Comparison of ENCODE assay signal across 1 cellular context in genomic region chr12:51025748-51026654, GRCh38.
TF ChIP-seq lines count a peak whose summit lies in the region.

SLC11A2 (minus strand) TSS chr12:51026384; CDS start chr12:51010728, 15,656 bp downstream.

TF ChIP-seq in GM12878, 131 proteins besides CTCF, POLR2A, EP300 and RAD21 (continued from another document):
- TF ChIP-seq, protein P1, sequence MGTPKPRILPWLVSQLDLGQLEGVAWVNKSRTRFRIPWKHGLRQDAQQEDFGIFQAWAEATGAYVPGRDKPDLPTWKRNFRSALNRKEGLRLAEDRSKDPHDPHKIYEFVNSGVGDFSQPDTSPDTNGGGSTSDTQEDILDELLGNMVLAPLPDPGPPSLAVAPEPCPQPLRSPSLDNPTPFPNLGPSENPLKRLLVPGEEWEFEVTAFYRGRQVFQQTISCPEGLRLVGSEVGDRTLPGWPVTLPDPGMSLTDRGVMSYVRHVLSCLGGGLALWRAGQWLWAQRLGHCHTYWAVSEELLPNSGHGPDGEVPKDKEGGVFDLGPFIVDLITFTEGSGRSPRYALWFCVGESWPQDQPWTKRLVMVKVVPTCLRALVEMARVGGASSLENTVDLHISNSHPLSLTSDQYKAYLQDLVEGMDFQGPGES (IDR thresholded peaks at IDR 0.05) = peak; percentile 78
- TF ChIP-seq RBBP5 (conservative IDR thresholded peaks at IDR 0.05) = no peak
- no peak for TF ChIP-seq REST (IDR thresholded peaks at IDR 0.05; ENCODE audit: low read depth, low read length)
- TF ChIP-seq TAF1 (IDR thresholded peaks at IDR 0.05; ENCODE audit: borderline replicate concordance, low read depth, low read length) = peak; percentile 17; the same call in 1 of the 2 replicates
- no peak for TF ChIP-seq PAX8 (IDR thresholded peaks at IDR 0.05)
- peak; percentile 81 for TF ChIP-seq CHD2 (IDR thresholded peaks at IDR 0.05; ENCODE audit: borderline replicate concordance, low read depth, low read length)
- 0 out of 2 replicates have a peak, but pooled peaks have one; percentile 34 for TF ChIP-seq BACH1 (IDR thresholded peaks at IDR 0.05; ENCODE audit: borderline replicate concordance)
- peak; percentile 55 to 85; a peak in 3 of 4 replicates for TF ChIP-seq BHLHE40 (IDR thresholded peaks at IDR 0.05; ENCODE audit: borderline replicate concordance in 1 of 2, low read depth in 2 of 2, low read length in 1 of 2)
- TF ChIP-seq IKZF2 (IDR thresholded peaks at IDR 0.05) = peak; percentile 82 to 83
- TF ChIP-seq IKZF1 (conservative IDR thresholded peaks at IDR 0.05) = peak; percentile 87
- TF ChIP-seq HDGF (IDR thresholded peaks at IDR 0.05) = peak; percentile 95
- peak; percentile 15 for TF ChIP-seq MYC (IDR thresholded peaks at IDR 0.05; ENCODE audit: insufficient read depth, insufficient read length, insufficient replicate concordance, low read length, severe bottlenecking)
- no peak for TF ChIP-seq SIX5 (IDR thresholded peaks at IDR 0.05; ENCODE audit: low read depth, low read length, severe bottlenecking)
- 0 out of 2 replicates have a peak, but pooled peaks have one; percentile 17 for TF ChIP-seq SMC3 (IDR thresholded peaks at IDR 0.05; ENCODE audit: borderline replicate concordance, low read length)
- TF ChIP-seq ZSCAN29 (IDR thresholded peaks at IDR 0.05) = 0 out of 2 replicates have a peak, but pooled peaks have one; percentile 36
- peak; percentile 65 for TF ChIP-seq FOS (IDR thresholded peaks at IDR 0.05; ENCODE audit: borderline replicate concordance, extremely low read depth, insufficient read length)
- peak; percentile 55 for TF ChIP-seq SMARCA5 (IDR thresholded peaks at IDR 0.05)
